ENCODE assay signal across 8 cellular contexts in the genomic region with DNA sequence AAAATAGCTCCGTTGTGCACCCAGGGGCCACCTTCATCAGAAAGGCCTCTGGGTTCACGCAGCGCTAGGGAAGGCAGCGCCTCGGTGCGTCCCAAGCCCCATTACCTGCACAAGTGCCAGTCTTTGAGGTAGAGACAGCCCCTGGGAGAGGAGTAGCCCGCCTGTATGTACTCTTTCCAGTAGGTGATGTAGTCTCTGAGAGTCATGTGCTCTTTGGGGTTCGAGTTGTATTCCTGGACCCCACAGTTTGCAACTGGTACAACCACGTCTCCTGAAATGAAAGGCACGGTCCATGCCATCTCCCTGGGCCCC. TPM values are rescaled to one million over a fixed set of nuclear protein-coding genes. Genes with fewer than 3 reads are reported as not detected.
DNase-seq lines count a peak whose midpoint lies in the region; ATAC-seq and TF ChIP-seq lines count a peak whose summit lies in the region.

No MANE protein-coding gene starts in this region.

- WGBS in mesodermal cell (ENCODE audit: insufficient coverage in 2 of 2), 2 experiments = 5 to 13% methylated on average over 8 to 10 of the region's 10 CpGs

- H3K9ac ChIP-seq in HUES6 (ENCODE audit: low read length) = peak overlapping the region; percentile 88

- H3K36me3 ChIP-seq in HUES6 (ENCODE audit: control insufficient read depth, insufficient read depth, low read length) (peaks cover 28% of the 10 kb centered on the region), brain microvascular endothelial cell (replicated peaks) (peaks cover 25% of the 10 kb centered on the region), mesodermal cell (ENCODE audit: control insufficient read depth, insufficient read depth, low read length) (peaks cover 41% of the 10 kb centered on the region)

- H3K4me1 ChIP-seq in HUES6 (ENCODE audit: control insufficient read depth, insufficient read depth, low read length) = peaks cover 12% of the 10 kb centered on the region
- peaks cover 6% of the 10 kb centered on the region for H3K4me1 ChIP-seq in mesodermal cell (ENCODE audit: control insufficient read depth, insufficient read depth, low read length, poor library complexity, severe bottlenecking)

- H3K4me3 ChIP-seq in HUES6 (ENCODE audit: low read depth, low read length) (peak overlapping the region; percentile 82), brain microvascular endothelial cell (ENCODE audit: low read depth, low read length) (peak overlapping the region; percentile 73), mesodermal cell (ENCODE audit: extremely low read depth, insufficient read depth, low read length, poor library complexity, severe bottlenecking) (peak overlapping the region; percentile 98)

- in situ Hi-C loops in brain microvascular endothelial cell (cut with HindIII; ENCODE audit: low pct_ligation_motif_present, low sequenced_read_pairs) = no loop called here

- no peak for TF ChIP-seq CTCF in brain microvascular endothelial cell (IDR thresholded peaks at IDR 0.05; ENCODE audit: low read depth, low read length, missing control alignments)

- H3K9me3 ChIP-seq in HUES6 (ENCODE audit: control insufficient read depth, insufficient read depth, low read depth, low read length) = no peaks in the 10 kb centered on the region
- H3K9me3 ChIP-seq in mesodermal cell (ENCODE audit: control insufficient read depth, low read length) = no peaks in the 10 kb centered on the region

- no peaks in the 10 kb centered on the region for H3K27me3 ChIP-seq in HUES6 (ENCODE audit: control insufficient read depth, insufficient read depth, low read length)
- H3K27me3 ChIP-seq in brain microvascular endothelial cell (replicated peaks) = no peaks in the 10 kb centered on the region

- H3K27ac ChIP-seq in HUES6 (ENCODE audit: low read depth, low read length) (peak overlapping the region; percentile 85; the same call in 1 of the 2 replicates), brain microvascular endothelial cell (peak overlapping the region; percentile 60), mesodermal cell (ENCODE audit: low read depth, low read length, severe bottlenecking) (no peak overlapping the region)

- DNase-seq in brain microvascular endothelial cell (no peak), MV-4-11 (lab: John Stamatoyannopoulos, UW) (no peak), 8988T (no peak), NOMO-1 treated with dmso at 0.1 percent for 144 hours (lab: John Stamatoyannopoulos, UW; ENCODE audit: unreplicated experiment) (no peak), putamen (ENCODE audit: low spot score) (no peak)

- peak; percentile 0 for ATAC-seq in GM18517 (IDR thresholded peaks at IDR 0.05; ENCODE audit: unreplicated experiment)

RNA-seq across cellular contexts. Expression of a gene that starts 0.6 kb away (rescaled TPM):
- polyA plus RNA-seq in mesodermal cell (2013, experiment 1 of 2) = 12.1 TPM
- polyA plus RNA-seq in mesodermal cell (2013, experiment 2 of 2) = 12.1 TPM

RNA-seq across cellular contexts. Expression of a gene that starts 0.7 kb away (rescaled TPM):
- polyA plus RNA-seq in mesodermal cell (2013, experiment 1 of 2) = 34.9 TPM
- 30.3 TPM for polyA plus RNA-seq in mesodermal cell (2013, experiment 2 of 2)
